ENCODE assay signal across 15 cellular contexts in genomic region chr5:38099205-38100144, GRCh38.
"Had no signal": no experiment of that assay in that cellular context is flagged by ENCODE, and none has a peak within 500 bp of the region (broad histone marks: within the 10 kb centered on the region; RNA-seq: fewer than 3 reads in every experiment).

No MANE protein-coding gene starts in this region.

- H3K27ac Mint-ChIP-seq: naive thymus-derived CD4-positive, alpha-beta T cell had no signal

- DNase-seq: effector CD4-positive, alpha-beta T cell; heart left ventricle; hippocampal formation; naive thymus-derived CD4-positive, alpha-beta T cell; nephron progenitor cell; posterior cingulate gyrus; small intestine; stimulated activated CD4-positive, alpha-beta T cell treated with anti-CD3 and anti-CD28 coated beads, Interleukin-12 subunit alpha, Interleukin-12 subunit beta, amount 100 ng/mL, for 4 hours; stimulated activated naive CD4-positive, alpha-beta T cell; stomach; substantia nigra; transverse colon had no signal

- H3K4me3 Mint-ChIP-seq: naive thymus-derived CD4-positive, alpha-beta T cell; nephron progenitor cell had no signal

- ATAC-seq: heart left ventricle; naive thymus-derived CD4-positive, alpha-beta T cell had no signal

- H3K4me1 Mint-ChIP-seq: naive thymus-derived CD4-positive, alpha-beta T cell had no signal

- H3K27me3 ChIP-seq: transverse colon had no signal

- H3K4me1 ChIP-seq: heart left ventricle, stomach, transverse colon had no signal

- H3K9me3 ChIP-seq: heart left ventricle, stomach, thoracic aorta, transverse colon had no signal

- H3K27ac ChIP-seq: coronary artery, heart left ventricle, stomach, thoracic aorta, transverse colon had no signal

- H3K36me3 ChIP-seq: heart left ventricle, stomach, thoracic aorta, transverse colon had no signal

- H3K4me3 ChIP-seq: coronary artery, heart left ventricle, stomach, thoracic aorta, transverse colon had no signal

- H3K9me3 Mint-ChIP-seq: nephron progenitor cell had no signal

- FAIRE-seq: frontal cortex, small intestine had no signal

- H3K36me3 Mint-ChIP-seq: naive thymus-derived CD4-positive, alpha-beta T cell had no signal
